ENCODE assay signal across 8 cellular contexts in the genomic region with DNA sequence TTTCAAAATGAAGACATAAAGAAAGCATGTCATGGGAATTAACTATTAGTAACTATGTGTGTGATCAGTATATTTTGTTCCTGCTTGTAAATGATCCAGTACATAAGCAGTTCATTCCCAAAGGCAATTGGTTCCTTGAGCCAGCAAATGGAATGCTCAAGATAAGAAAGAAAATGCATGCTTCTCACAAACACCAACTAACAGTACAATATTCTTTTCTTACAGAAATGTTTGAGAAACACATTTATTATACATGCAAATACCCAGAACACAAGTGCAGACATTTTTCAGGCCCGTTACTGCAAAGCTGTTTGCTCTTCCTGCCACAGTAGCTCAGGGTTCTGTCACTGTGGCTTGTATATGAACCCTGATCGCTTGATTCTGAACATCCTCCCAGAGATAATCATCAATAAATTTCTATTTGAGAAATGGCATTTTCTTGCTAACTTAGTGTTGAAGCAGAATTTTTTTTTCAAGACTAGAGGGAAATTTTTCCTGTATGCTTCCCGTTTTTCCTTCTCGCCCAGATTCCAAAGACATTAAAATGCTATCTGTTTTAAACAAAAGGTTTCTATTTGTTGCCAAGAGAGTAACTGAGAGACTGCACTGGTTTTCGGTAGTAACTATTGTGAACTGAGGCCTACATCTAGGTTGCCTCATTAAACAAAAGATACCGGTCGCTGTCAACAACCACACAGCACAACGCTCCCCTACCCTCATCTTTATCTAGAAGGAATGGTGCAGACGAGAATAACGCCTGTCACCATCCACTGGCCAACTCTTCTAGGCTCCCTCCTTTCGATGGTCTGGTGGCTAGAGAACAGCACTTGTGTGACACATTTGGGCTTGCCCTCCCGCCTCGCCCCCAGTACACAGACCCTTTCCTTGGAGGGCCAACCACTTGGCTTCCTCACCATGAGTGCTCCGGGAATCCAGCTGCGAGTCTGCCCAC. TPM values are rescaled to one million over a fixed set of nuclear protein-coding genes. Genes with fewer than 3 reads are reported as not detected.
DNase-seq lines count a peak whose midpoint lies in the region; ATAC-seq and TF ChIP-seq lines count a peak whose summit lies in the region.

No MANE protein-coding gene starts in this region.

- TF ChIP-seq POLR2A in adrenal gland (IDR thresholded peaks at IDR 0.05), result peak in 1 of 2 donors; percentile 1

- intact Hi-C loops in adrenal gland (cut with DNase I), result loop anchor here (5.0 to 10.0 kb wide), 5 partner anchors 45 to 575 kb away; no protein-coding TSS in a partner anchor

- H3K4me1 ChIP-seq in adrenal gland (replicated peaks in 1 of 2), result peaks cover 16 to 51% of the 10 kb centered on the region in 2 donors
- peaks cover 45% of the 10 kb centered on the region for H3K4me1 ChIP-seq in hepatocyte (ENCODE audit: insufficient read depth)

- H3K4me3 ChIP-seq in adrenal gland, result peak overlapping the region; percentile 33 to 96 (median 67)
- H3K4me3 ChIP-seq in hepatocyte, result peak overlapping the region; percentile 80

- H3K36me3 ChIP-seq in adrenal gland (replicated peaks in 1 of 2) (no peaks in the 10 kb centered on the region), hepatocyte (replicated peaks; ENCODE audit: insufficient read depth, low read depth) (no peaks in the 10 kb centered on the region)

- H3K79me2 ChIP-seq in hepatocyte, result peaks cover 70% of the 10 kb centered on the region

- H2AFZ ChIP-seq in hepatocyte, result peak overlapping the region; percentile 43

- H3K27ac ChIP-seq in adrenal gland (peak overlapping the region; percentile 52 to 99 (median 93)), hepatocyte (peak overlapping the region; percentile 96)

- peak overlapping the region; percentile 84 for H3K4me2 ChIP-seq in hepatocyte

- H3K27me3 ChIP-seq in adrenal gland (no peaks in the 10 kb centered on the region), hepatocyte (no peaks in the 10 kb centered on the region)

- 2 to 3% (median 3%) methylated on average over 15 of the region's 15 CpGs for WGBS in adrenal gland, 4 donors
- WGBS in hepatocyte (ENCODE audit: low lambda C conversion rate, missing lambda C conversion rate), result 5% methylated on average over 15 of the region's 15 CpGs

- DNase-seq in NCI-H1417 (lab: John Stamatoyannopoulos, UW) (peak in 2 of 3 experiments; percentile 68 to 85), NCI-H1417 treated with DMSO at 0.1 percent for 48 hours (lab: John Stamatoyannopoulos, UW) (no peak), NCI-H69 (lab: John Stamatoyannopoulos, UW) (peak; percentile 82), adrenal gland (peak in 4 of 7 donors; percentile 22 to 65 (median 26)), hepatocyte (ENCODE audit: low spot score) (peak; percentile 17), retina (peak; percentile 50), NCI-H2227 (lab: John Stamatoyannopoulos, UW; ENCODE audit: unreplicated experiment) (no peak)

- no peaks in the 10 kb centered on the region for H3K9me3 ChIP-seq in adrenal gland (replicated peaks in 1 of 3)
- H3K9me3 ChIP-seq in hepatocyte (ENCODE audit: low read depth), result no peaks in the 10 kb centered on the region

- no peak for ATAC-seq in GM19023 (IDR thresholded peaks at IDR 0.05; ENCODE audit: unreplicated experiment)

- no peaks in the 10 kb centered on the region for H3K9me2 ChIP-seq in hepatocyte (replicated peaks; ENCODE audit: insufficient read depth)

- no peak for TF ChIP-seq CTCF in adrenal gland (IDR thresholded peaks at IDR 0.05)
- TF ChIP-seq CTCF in hepatocyte (IDR thresholded peaks at IDR 0.05; ENCODE audit: poor library complexity), result no peak

- peaks cover 32% of the 10 kb centered on the region for H4K20me1 ChIP-seq in hepatocyte (ENCODE audit: insufficient read depth, poor library complexity, severe bottlenecking)

RNA-seq across cellular contexts. Expression of a gene that starts 1.7 kb away (rescaled TPM):
- 10 to 100 TPM; 36.3 to 71.7 (median 51.6) TPM for total RNA-seq in adrenal gland
- polyA plus RNA-seq in adrenal gland, result 10 to 100 TPM; 15.8 to 44.2 (median 24.6) TPM
- 47.9 and 57.5 TPM in 2 replicates for total RNA-seq in hepatocyte
- polyA plus RNA-seq in hepatocyte, result 25.7 and 27.3 TPM in 2 replicates

Comparison
In these comparisons a context has a peak if more than half of its experiments do, and no peak if none do; other contexts are left out.
1. DNase-seq: peak in NCI-H1417 (2 of 3), NCI-H69 (single experiment), adrenal gland (4 of 7), hepatocyte (single experiment) and retina (single experiment); none in NCI-H1417 treated with DMSO at 0.1 percent for 48 hours (single experiment) and NCI-H2227 (single experiment).